In genomic region chr12:9066183-9066623, GRCh38 we compare ENCODE assay signal across 17 cellular contexts. TPM values are rescaled to one million over a fixed set of nuclear protein-coding genes. Genes with fewer than 3 reads are reported as not detected.
DNase-seq lines count a peak whose midpoint lies in the region; ATAC-seq and TF ChIP-seq lines count a peak whose summit lies in the region.
"Had no signal": no experiment of that assay in that cellular context is flagged by ENCODE, and none has a peak within 500 bp of the region (broad histone marks: within the 10 kb centered on the region; RNA-seq: fewer than 3 reads in every experiment).

No MANE protein-coding gene starts in this region.

- no peaks in the 10 kb centered on the region for H3K9me3 Mint-ChIP-seq in CD4-positive, alpha-beta memory T cell
- H3K9me3 Mint-ChIP-seq in effector memory CD8-positive, alpha-beta T cell: no peaks in the 10 kb centered on the region
- H3K9me3 Mint-ChIP-seq in naive thymus-derived CD8-positive, alpha-beta T cell: no peaks in the 10 kb centered on the region
- no peaks in the 10 kb centered on the region for H3K9me3 Mint-ChIP-seq in activated CD4-positive, alpha-beta memory T cell treated with anti-CD3 and anti-CD28 coated beads for 36 hours
- H3K9me3 Mint-ChIP-seq: dendritic cell treated with granulocyte-macrophage colony-stimulating factor and Interleukin-4, amounts not matched to agents 40 ng/mL and 50 ng/mL, for 4 days had no signal

- H3K9me3 ChIP-seq in CD4-positive, alpha-beta memory T cell (ENCODE audit: control insufficient read depth in 1 of 2, low read length in 2 of 2): no peaks in the 10 kb centered on the region

- ATAC-seq in effector memory CD8-positive, alpha-beta T cell (replicated peaks): no peak
- ATAC-seq in naive thymus-derived CD8-positive, alpha-beta T cell: no peak
- ATAC-seq in HG03196 (IDR thresholded peaks at IDR 0.05; ENCODE audit: unreplicated experiment): no peak
- ATAC-seq: activated CD4-positive, CD25-positive, alpha-beta regulatory T cell treated with anti-CD3 and anti-CD28 coated beads, Interleukin-2, amount 50 U/mL, for 24 hours had no signal

- peak overlapping the region; percentile 98 for H3K27ac ChIP-seq in 22Rv1
- no peak overlapping the region for H3K27ac ChIP-seq in CD4-positive, alpha-beta memory T cell (ENCODE audit: low read depth, low read length)
- H3K27ac ChIP-seq: BLaER1, RWPE1 had no signal

- H3K4me3 Mint-ChIP-seq in CD4-positive, alpha-beta memory T cell: peak overlapping the region in 5 of 8 donors; percentile 51 to 66 (median 52)
- no peak overlapping the region for H3K4me3 Mint-ChIP-seq in effector memory CD8-positive, alpha-beta T cell
- peak overlapping the region in 8 of 10 donors; percentile 4 to 72 (median 62) for H3K4me3 Mint-ChIP-seq in naive thymus-derived CD8-positive, alpha-beta T cell
- H3K4me3 Mint-ChIP-seq in activated CD4-positive, alpha-beta memory T cell treated with anti-CD3 and anti-CD28 coated beads for 36 hours: no peak overlapping the region
- H3K4me3 Mint-ChIP-seq: dendritic cell treated with granulocyte-macrophage colony-stimulating factor and Interleukin-4, amounts not matched to agents 40 ng/mL and 50 ng/mL, for 4 days had no signal

- peaks cover 0 to 40% of the 10 kb centered on the region in 2 donors for H3K36me3 Mint-ChIP-seq in CD4-positive, alpha-beta memory T cell
- H3K36me3 Mint-ChIP-seq in effector memory CD8-positive, alpha-beta T cell (ENCODE audit: insufficient read depth): peaks cover 22% of the 10 kb centered on the region
- H3K36me3 Mint-ChIP-seq in naive thymus-derived CD8-positive, alpha-beta T cell: peaks cover 0 to 4% (median 0%) of the 10 kb centered on the region in 3 donors
- peaks cover 6% of the 10 kb centered on the region for H3K36me3 Mint-ChIP-seq in activated CD4-positive, alpha-beta memory T cell treated with anti-CD3 and anti-CD28 coated beads for 36 hours

- H3K36me3 ChIP-seq in CD4-positive, alpha-beta memory T cell (ENCODE audit: insufficient read depth, low read length): no peaks in the 10 kb centered on the region
- H3K36me3 ChIP-seq: BLaER1 had no signal

- peaks cover 8% of the 10 kb centered on the region for H3K4me1 ChIP-seq in CD4-positive, alpha-beta memory T cell (ENCODE audit: insufficient read depth, low read length)

- H3K27ac Mint-ChIP-seq in CD4-positive, alpha-beta memory T cell: peak overlapping the region in 1 of 7 donors; percentile 85
- H3K27ac Mint-ChIP-seq in effector memory CD8-positive, alpha-beta T cell: peak overlapping the region; percentile 15 to 56
- peak overlapping the region in 1 of 10 donors; percentile 72 for H3K27ac Mint-ChIP-seq in naive thymus-derived CD8-positive, alpha-beta T cell
- no peak overlapping the region for H3K27ac Mint-ChIP-seq in activated CD4-positive, alpha-beta memory T cell treated with anti-CD3 and anti-CD28 coated beads for 36 hours

- CTCF ChIA-PET in CD4-positive, alpha-beta memory T cell (lab: Charles Lee; ENCODE audit: partially characterized antibody): interaction anchor here (1.1 to 2.7 kb wide), 2 partner anchors 16 to 176 kb away, joined by 3 to 14 read pairs; no protein-coding TSS in a partner anchor
- CTCF ChIA-PET in activated CD4-positive, alpha-beta memory T cell treated with anti-CD3 and anti-CD28 coated beads for 36 hours (lab: Charles Lee): interaction anchor here (2.5 to 2.7 kb wide), 2 partner anchors 16 to 27 kb away, joined by 6 to 13 read pairs; no protein-coding TSS in a partner anchor

- no peak for TF ChIP-seq CTCF in 22Rv1 (IDR thresholded peaks at IDR 0.05)

- no peaks in the 10 kb centered on the region for H3K27me3 Mint-ChIP-seq in CD4-positive, alpha-beta memory T cell
- H3K27me3 Mint-ChIP-seq in effector memory CD8-positive, alpha-beta T cell: no peaks in the 10 kb centered on the region
- peaks cover 0 to 2% (median 0%) of the 10 kb centered on the region in 5 donors for H3K27me3 Mint-ChIP-seq in naive thymus-derived CD8-positive, alpha-beta T cell
- H3K27me3 Mint-ChIP-seq in activated CD4-positive, alpha-beta memory T cell treated with anti-CD3 and anti-CD28 coated beads for 36 hours: no peaks in the 10 kb centered on the region

- intact Hi-C loops in CD4-positive, alpha-beta memory T cell (cut with micrococcal nuclease): no loop called here
- intact Hi-C loops in activated CD4-positive, alpha-beta memory T cell treated with anti-CD3 and anti-CD28 coated beads for 36 hours (cut with micrococcal nuclease): loop anchor here (10.0 kb wide), 1 partner anchor 179 kb away; no protein-coding TSS in a partner anchor

- no peaks in the 10 kb centered on the region for H3K27me3 ChIP-seq in CD4-positive, alpha-beta memory T cell (ENCODE audit: insufficient read depth, low read length)

- H3K4me3 ChIP-seq in CD4-positive, alpha-beta memory T cell (ENCODE audit: low read length in 2 of 2): no peak overlapping the region

- peaks cover 6 to 13% (median 8%) of the 10 kb centered on the region in 4 donors for H3K4me1 Mint-ChIP-seq in CD4-positive, alpha-beta memory T cell
- H3K4me1 Mint-ChIP-seq in effector memory CD8-positive, alpha-beta T cell (ENCODE audit: low read depth in 2 of 2): peaks cover 7 to 9% of the 10 kb centered on the region in 2 donors
- H3K4me1 Mint-ChIP-seq in naive thymus-derived CD8-positive, alpha-beta T cell: peaks cover 3 to 10% (median 9%) of the 10 kb centered on the region in 4 donors
- peaks cover 7% of the 10 kb centered on the region for H3K4me1 Mint-ChIP-seq in activated CD4-positive, alpha-beta memory T cell treated with anti-CD3 and anti-CD28 coated beads for 36 hours (ENCODE audit: low read depth)

- POLR2A ChIA-PET in CD4-positive, alpha-beta memory T cell (lab: Charles Lee; ENCODE audit: partially characterized antibody): no interaction called here
- POLR2A ChIA-PET in naive thymus-derived CD8-positive, alpha-beta T cell (lab: Charles Lee): no interaction called here
- POLR2A ChIA-PET in activated CD4-positive, alpha-beta memory T cell treated with anti-CD3 and anti-CD28 coated beads for 36 hours (lab: Charles Lee): no interaction called here

- no peak for DNase-seq in CD4-positive, alpha-beta memory T cell
- no peak for DNase-seq in effector memory CD8-positive, alpha-beta T cell
- DNase-seq in naive thymus-derived CD8-positive, alpha-beta T cell: no peak
- DNase-seq in activated CD4-positive, alpha-beta memory T cell treated with anti-CD3 and anti-CD28 coated beads for 36 hours: no peak
- DNase-seq in NCI-H1417 (lab: John Stamatoyannopoulos, UW): no peak
- no peak for DNase-seq in pons (ENCODE audit: low spot score)
- DNase-seq: activated T-cell treated with anti-CD3 and anti-CD28 coated beads for 4 hours; kidney glomerular epithelial cell; NCI-H1092; stimulated activated CD4-positive, alpha-beta T cell treated with anti-CD3 and anti-CD28 coated beads, Interleukin-2, amount 100 ng/mL, for 24 hours had no signal

RNA-seq across cellular contexts. Expression of gene A2M, which starts 49.5 kb away (rescaled TPM):
- 1 to 10 TPM; 3.0 to 3.1 TPM for total RNA-seq in CD4-positive, alpha-beta memory T cell
- 1 to 10 TPM in 1 of 2 donors, not detected in 1; 3.2 TPM for polyA plus RNA-seq in CD4-positive, alpha-beta memory T cell
- 1 to 10 TPM in 1 of 2 experiments, under 1 TPM in 1; 0.36 to 1.5 TPM for total RNA-seq in naive thymus-derived CD8-positive, alpha-beta T cell
- polyA plus RNA-seq in naive thymus-derived CD8-positive, alpha-beta T cell: under 1 TPM in 1 of 3 donors, not detected in 2; 0.03 TPM
- total RNA-seq in activated CD4-positive, alpha-beta memory T cell treated with anti-CD3 and anti-CD28 coated beads for 36 hours: not detected
- total RNA-seq: T-helper 1 cell treated with Interleukin-12 subunit alpha and Interleukin-12 subunit beta and Interleukin-4 antibody, amounts not matched to agents 30 ng/mL and 1 ng/mL, for 36 hours had no signal

Comparison
In these comparisons a context has a peak if more than half of its experiments do, and no peak if none do; other contexts are left out.
1. H3K4me3 Mint-ChIP-seq: peak in CD4-positive, alpha-beta memory T cell (5 of 8) and naive thymus-derived CD8-positive, alpha-beta T cell (8 of 10); none in effector memory CD8-positive, alpha-beta T cell (0 of 2) and activated CD4-positive, alpha-beta memory T cell treated with anti-CD3 and anti-CD28 coated beads for 36 hours (single experiment).